ENCODE assay signal across 8 cellular contexts in the genomic region with DNA sequence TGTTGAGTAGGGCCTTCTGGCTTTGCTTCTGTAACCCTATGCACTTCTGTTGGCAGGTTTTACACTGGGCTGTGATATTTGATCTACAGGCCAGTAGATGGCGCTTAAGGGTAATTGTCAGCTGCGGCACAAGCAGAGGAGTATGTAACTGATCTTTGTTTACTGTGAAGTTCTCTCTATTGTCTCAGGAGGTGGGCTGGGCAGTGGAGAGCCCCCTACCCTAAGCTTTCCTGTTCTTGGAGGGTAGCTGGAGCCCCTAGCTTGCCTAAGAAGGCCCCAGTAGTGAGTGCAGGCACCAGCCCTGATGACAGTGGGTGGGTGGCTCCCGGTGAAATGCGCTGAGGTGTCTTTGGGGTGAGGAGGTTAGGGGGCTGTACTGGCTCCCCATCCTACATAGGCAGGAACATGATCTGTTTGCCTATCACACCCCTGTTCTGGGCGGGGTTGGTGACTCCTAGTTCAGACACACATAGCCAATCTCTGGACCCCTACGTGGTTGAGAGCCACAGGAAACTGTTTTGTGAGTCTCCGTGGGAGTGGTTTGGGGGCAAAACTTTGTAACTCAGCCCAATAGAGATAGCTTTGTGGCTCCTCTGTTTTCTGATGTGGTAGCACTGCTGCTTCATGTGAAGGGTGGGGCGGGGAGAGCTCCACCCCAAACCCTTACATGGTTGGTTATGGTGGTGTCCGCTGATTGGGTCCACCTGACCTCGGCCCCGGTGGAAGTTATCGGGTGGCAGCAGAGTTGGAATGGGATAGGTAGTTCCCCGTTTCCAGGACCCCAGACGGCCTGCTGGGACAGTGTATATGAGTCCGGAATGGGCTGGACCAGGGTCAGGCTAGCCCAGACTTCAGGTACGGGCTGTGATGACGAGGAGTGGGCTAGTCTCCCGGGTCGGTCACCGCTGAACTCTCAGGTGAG.
A peak's percentile ranks its signal among the peaks of the same experiment; 100 is the strongest.
DNase-seq lines count a peak whose midpoint lies in the region; ATAC-seq and TF ChIP-seq lines count a peak whose summit lies in the region.

No MANE protein-coding gene starts in this region.

- peak overlapping the region; percentile 84 for H3K4me3 ChIP-seq in CD4-positive, CD25-positive, alpha-beta regulatory T cell (ENCODE audit: low read depth, low read length)
- peak overlapping the region in 9 of 10 donors; percentile 31 to 58 (median 53) for H3K4me3 ChIP-seq in heart right ventricle
- peak overlapping the region in 3 of 4 donors; percentile 6 to 29 (median 14) for H3K4me3 ChIP-seq in transverse colon

- in situ Hi-C loops in transverse colon (cut with MboI; ENCODE audit: low pct_ligation_motif_present in 1 of 4, low pct_unique_long_range_greater_than_20kb in 1 of 4, low sequenced_read_pairs in 3 of 4), result loop anchor here (5.0 to 25.0 kb wide), 3 partner anchors 222 to 224 kb away; partner anchors contain the start of gene SLFN12L (in 4 of the 4)

- no peak for TF ChIP-seq EP300 in transverse colon (IDR thresholded peaks at IDR 0.05; ENCODE audit: low read depth)

- peaks cover 7 to 63% (median 42%) of the 10 kb centered on the region in 4 donors for H3K4me1 Mint-ChIP-seq in CD4-positive, CD25-positive, alpha-beta regulatory T cell

- peak; percentile 90 to 91 for ATAC-seq in CD4-positive, CD25-positive, alpha-beta regulatory T cell (ENCODE audit: low read depth in 2 of 2)
- ATAC-seq in GM19455 (IDR thresholded peaks at IDR 0.05; ENCODE audit: unreplicated experiment), result peak; percentile 78
- ATAC-seq in SK-N-SH treated with all-trans-retinoic acid at 6 μM for 48 hours, result peak; percentile 98
- ATAC-seq in activated naive CD4-positive, alpha-beta T cell treated with anti-CD3 and anti-CD28 coated beads, Interleukin-2, amount 50 U/mL, for 72 hours, result peak; percentile 88 to 91
- peak; percentile 84 to 92 (median 90) for ATAC-seq in heart right ventricle

- H3K4me1 ChIP-seq in CD4-positive, CD25-positive, alpha-beta regulatory T cell (ENCODE audit: control insufficient read depth, insufficient read depth, low read length, poor library complexity, severe bottlenecking), result peaks cover 39% of the 10 kb centered on the region
- peaks cover 7 to 35% (median 33%) of the 10 kb centered on the region in 9 donors for H3K4me1 ChIP-seq in heart right ventricle
- H3K4me1 ChIP-seq in transverse colon, result peaks cover 0 to 11% (median 0%) of the 10 kb centered on the region in 4 donors

- peak overlapping the region; percentile 93 to 97 (median 96) for H3K4me3 Mint-ChIP-seq in CD4-positive, CD25-positive, alpha-beta regulatory T cell

- H3K27ac ChIP-seq in CD4-positive, CD25-positive, alpha-beta regulatory T cell (ENCODE audit: insufficient read depth, low read length, poor library complexity, severe bottlenecking), result peak overlapping the region; percentile 93
- peak overlapping the region; percentile 25 to 91 (median 80) for H3K27ac ChIP-seq in heart right ventricle
- peak overlapping the region; percentile 36 to 65 (median 49) for H3K27ac ChIP-seq in transverse colon

- no peaks in the 10 kb centered on the region for H3K36me3 ChIP-seq in CD4-positive, CD25-positive, alpha-beta regulatory T cell (ENCODE audit: control insufficient read depth, insufficient read depth, low read length)
- H3K36me3 ChIP-seq in heart right ventricle (no peaks in the 10 kb centered on the region), transverse colon (no peaks in the 10 kb centered on the region)

- peak overlapping the region; percentile 98 to 100 (median 99) for H3K27ac Mint-ChIP-seq in CD4-positive, CD25-positive, alpha-beta regulatory T cell
- peak overlapping the region; percentile 87 to 92 for H3K27ac Mint-ChIP-seq in activated naive CD4-positive, alpha-beta T cell treated with anti-CD3 and anti-CD28 coated beads, Interleukin-2, amount 50 U/mL, for 72 hours

- TF ChIP-seq CTCF in heart right ventricle (IDR thresholded peaks at IDR 0.05), result peak; percentile 55 to 91 (median 83)
- TF ChIP-seq CTCF in transverse colon (IDR thresholded peaks at IDR 0.05), result peak; percentile 74 to 79 (median 75)

- H3K27me3 Mint-ChIP-seq in CD4-positive, CD25-positive, alpha-beta regulatory T cell, result no peaks in the 10 kb centered on the region

- peak; percentile 18 for TF ChIP-seq POLR2A in transverse colon (IDR thresholded peaks at IDR 0.05)

- DNase-seq in CD4-positive, CD25-positive, alpha-beta regulatory T cell, result peak; percentile 85 to 97 (median 94)
- peak; percentile 63 to 78 for DNase-seq in Kasumi-1 (lab: John Stamatoyannopoulos, UW)
- DNase-seq in activated naive CD4-positive, alpha-beta T cell treated with anti-CD3 and anti-CD28 coated beads, Interleukin-2, amount 50 U/mL, for 72 hours (ENCODE audit: low spot score in 2 of 2), result peak; percentile 66 to 79
- DNase-seq in heart right ventricle, result peak; percentile 33 to 60
- DNase-seq in posterior vena cava (ENCODE audit: low spot score), result peak; percentile 83
- peak; percentile 51 for DNase-seq in transverse colon

- no peaks in the 10 kb centered on the region for H3K36me3 Mint-ChIP-seq in CD4-positive, CD25-positive, alpha-beta regulatory T cell
- no peaks in the 10 kb centered on the region for H3K36me3 Mint-ChIP-seq in activated naive CD4-positive, alpha-beta T cell treated with anti-CD3 and anti-CD28 coated beads, Interleukin-2, amount 50 U/mL, for 72 hours

- no peaks in the 10 kb centered on the region for H3K27me3 ChIP-seq in CD4-positive, CD25-positive, alpha-beta regulatory T cell (ENCODE audit: control insufficient read depth, insufficient read depth, low read length)
- H3K27me3 ChIP-seq in heart right ventricle (no peaks in the 10 kb centered on the region), transverse colon (no peaks in the 10 kb centered on the region)

- H3K9me3 ChIP-seq in CD4-positive, CD25-positive, alpha-beta regulatory T cell (ENCODE audit: control insufficient read depth in 2 of 2, low read length in 2 of 2), result no peaks in the 10 kb centered on the region
- H3K9me3 ChIP-seq in heart right ventricle, result peaks cover 0 to 12% (median 0%) of the 10 kb centered on the region in 11 donors
- no peaks in the 10 kb centered on the region for H3K9me3 ChIP-seq in transverse colon

- 7 to 13% methylated on average over 20 of the region's 20 CpGs for WGBS in heart right ventricle, 2 donors
- WGBS in transverse colon (ENCODE audit: low coverage in 1 of 2), 2 donors, result 0 to 22% methylated on average over 2 to 20 of the region's 20 CpGs

- peaks cover 0 to 13% (median 0%) of the 10 kb centered on the region in 7 donors for H3K9me3 Mint-ChIP-seq in CD4-positive, CD25-positive, alpha-beta regulatory T cell
- peaks cover 0 to 4% of the 10 kb centered on the region in 2 donors for H3K9me3 Mint-ChIP-seq in activated naive CD4-positive, alpha-beta T cell treated with anti-CD3 and anti-CD28 coated beads, Interleukin-2, amount 50 U/mL, for 72 hours

- intact Hi-C loops in heart right ventricle (cut with DNase I), result loop anchor here in 9 of 10 donors (1.0 to 10.0 kb wide), 13 partner anchors 52 to 434 kb away; partner anchors contain the start of genes SLFN11 (in 2 of the 9), SLFN12 (in 2 of the 9) and SLFN12L (in 2 of the 9)
- intact Hi-C loops in posterior vena cava (cut with DNase I), result loop anchor here (2.0 to 5.0 kb wide), 2 partner anchors 219 to 226 kb away; no protein-coding TSS in a partner anchor
- intact Hi-C loops in transverse colon (cut with DNase I; ENCODE audit: low total_unique reads), result loop anchor here (2.0 kb wide), 1 partner anchor 222 kb away; no protein-coding TSS in a partner anchor

TF ChIP-seq in SK-N-SH treated with all-trans-retinoic acid at 6 μM for 48 hours, 23 proteins besides CTCF, POLR2A, EP300 and RAD21 (continues in another document):
- TF ChIP-seq ARNTL (CRISPR knock-in tag; IDR thresholded peaks at IDR 0.05; ENCODE audit: borderline replicate concordance, low read depth), result no peak
- no peak for TF ChIP-seq CSDC2 (CRISPR knock-in tag; IDR thresholded peaks at IDR 0.05)
- TF ChIP-seq, protein P1, sequence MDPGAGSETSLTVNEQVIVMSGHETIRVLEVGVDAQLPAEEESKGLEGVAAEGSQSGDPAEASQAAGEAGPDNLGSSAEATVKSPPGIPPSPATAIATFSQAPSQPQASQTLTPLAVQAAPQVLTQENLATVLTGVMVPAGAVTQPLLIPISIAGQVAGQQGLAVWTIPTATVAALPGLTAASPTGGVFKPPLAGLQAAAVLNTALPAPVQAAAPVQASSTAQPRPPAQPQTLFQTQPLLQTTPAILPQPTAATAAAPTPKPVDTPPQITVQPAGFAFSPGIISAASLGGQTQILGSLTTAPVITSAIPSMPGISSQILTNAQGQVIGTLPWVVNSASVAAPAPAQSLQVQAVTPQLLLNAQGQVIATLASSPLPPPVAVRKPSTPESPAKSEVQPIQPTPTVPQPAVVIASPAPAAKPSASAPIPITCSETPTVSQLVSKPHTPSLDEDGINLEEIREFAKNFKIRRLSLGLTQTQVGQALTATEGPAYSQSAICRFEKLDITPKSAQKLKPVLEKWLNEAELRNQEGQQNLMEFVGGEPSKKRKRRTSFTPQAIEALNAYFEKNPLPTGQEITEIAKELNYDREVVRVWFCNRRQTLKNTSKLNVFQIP (CRISPR knock-in tag; IDR thresholded peaks at IDR 0.05; ENCODE audit: borderline replicate concordance, low read depth), result no peak
- TF ChIP-seq TOX (CRISPR knock-in tag; IDR thresholded peaks at IDR 0.05; ENCODE audit: borderline replicate concordance), result no peak
- no peak for TF ChIP-seq ESRRG (CRISPR knock-in tag; IDR thresholded peaks at IDR 0.05)
- TF ChIP-seq, protein P2, sequence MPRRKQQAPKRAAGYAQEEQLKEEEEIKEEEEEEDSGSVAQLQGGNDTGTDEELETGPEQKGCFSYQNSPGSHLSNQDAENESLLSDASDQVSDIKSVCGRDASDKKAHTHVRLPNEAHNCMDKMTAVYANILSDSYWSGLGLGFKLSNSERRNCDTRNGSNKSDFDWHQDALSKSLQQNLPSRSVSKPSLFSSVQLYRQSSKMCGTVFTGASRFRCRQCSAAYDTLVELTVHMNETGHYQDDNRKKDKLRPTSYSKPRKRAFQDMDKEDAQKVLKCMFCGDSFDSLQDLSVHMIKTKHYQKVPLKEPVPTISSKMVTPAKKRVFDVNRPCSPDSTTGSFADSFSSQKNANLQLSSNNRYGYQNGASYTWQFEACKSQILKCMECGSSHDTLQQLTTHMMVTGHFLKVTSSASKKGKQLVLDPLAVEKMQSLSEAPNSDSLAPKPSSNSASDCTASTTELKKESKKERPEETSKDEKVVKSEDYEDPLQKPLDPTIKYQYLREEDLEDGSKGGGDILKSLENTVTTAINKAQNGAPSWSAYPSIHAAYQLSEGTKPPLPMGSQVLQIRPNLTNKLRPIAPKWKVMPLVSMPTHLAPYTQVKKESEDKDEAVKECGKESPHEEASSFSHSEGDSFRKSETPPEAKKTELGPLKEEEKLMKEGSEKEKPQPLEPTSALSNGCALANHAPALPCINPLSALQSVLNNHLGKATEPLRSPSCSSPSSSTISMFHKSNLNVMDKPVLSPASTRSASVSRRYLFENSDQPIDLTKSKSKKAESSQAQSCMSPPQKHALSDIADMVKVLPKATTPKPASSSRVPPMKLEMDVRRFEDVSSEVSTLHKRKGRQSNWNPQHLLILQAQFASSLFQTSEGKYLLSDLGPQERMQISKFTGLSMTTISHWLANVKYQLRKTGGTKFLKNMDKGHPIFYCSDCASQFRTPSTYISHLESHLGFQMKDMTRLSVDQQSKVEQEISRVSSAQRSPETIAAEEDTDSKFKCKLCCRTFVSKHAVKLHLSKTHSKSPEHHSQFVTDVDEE (CRISPR knock-in tag; IDR thresholded peaks at IDR 0.05), result no peak
- TF ChIP-seq BACH2 (CRISPR knock-in tag; IDR thresholded peaks at IDR 0.05; ENCODE audit: borderline replicate concordance), result no peak

Comparison
In these comparisons a context has a peak if more than half of its experiments do, and no peak if none do; other contexts are left out.
1. Peak in every context shown above with its lines: DNase-seq, ATAC-seq, H3K4me3 ChIP-seq and H3K27ac ChIP-seq.
2. H3K4me3 ChIP-seq: peak in every context shown above with its lines; median percentile 84 in CD4-positive, CD25-positive, alpha-beta regulatory T cell; 53 in heart right ventricle; 14 in transverse colon.